In the genomic region with DNA sequence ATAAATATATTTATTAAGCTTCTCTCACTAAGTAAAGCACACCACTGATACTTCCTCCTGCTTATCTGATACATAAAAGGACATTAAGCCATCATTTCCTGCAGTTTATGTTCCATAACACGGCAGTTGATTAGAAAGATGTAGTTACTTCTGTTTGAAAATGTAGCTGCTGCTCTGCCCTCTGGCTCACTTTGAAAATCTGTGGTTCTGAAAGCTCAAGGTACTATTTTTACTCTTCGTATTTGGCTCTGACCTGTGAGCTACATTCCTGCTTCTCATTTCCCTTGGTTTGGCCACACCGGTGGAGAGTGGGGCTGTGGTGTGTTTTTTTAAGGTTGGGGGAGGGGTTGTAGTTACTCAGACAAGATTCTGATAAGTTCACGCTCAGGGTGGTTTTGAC, we compare ENCODE assay signal across 11 cellular contexts. TPM values are rescaled to one million over a fixed set of nuclear protein-coding genes. Genes with fewer than 3 reads are reported as not detected.
DNase-seq lines count a peak whose midpoint lies in the region; ATAC-seq, FAIRE-seq and TF ChIP-seq lines count a peak whose summit lies in the region.
"Had no signal": no experiment of that assay in that cellular context is flagged by ENCODE, and none has a peak within 500 bp of the region (broad histone marks: within the 10 kb centered on the region; RNA-seq: fewer than 3 reads in every experiment).

No MANE protein-coding gene starts in this region.

- H3K14ac ChIP-seq in H1 (ENCODE audit: insufficient read length), result no peak overlapping the region

- H2BK12ac ChIP-seq in H1 (ENCODE audit: low read depth, low read length), result no peak overlapping the region

- peaks cover 4 to 6% (median 5%) of the 10 kb centered on the region in 3 donors for H3K4me1 Mint-ChIP-seq in CD8-positive, alpha-beta memory T cell
- H3K4me1 Mint-ChIP-seq in activated CD4-positive, alpha-beta memory T cell treated with anti-CD3 and anti-CD28 coated beads for 36 hours (ENCODE audit: low read depth), result peaks cover 3% of the 10 kb centered on the region

- TF ChIP-seq CTCF in H1 (IDR thresholded peaks at IDR 0.05; ENCODE audit: control extremely low read depth in 1 of 3, insufficient read depth in 1 of 3, low read depth in 1 of 3, low read length in 3 of 3), result no peak
- no peak for TF ChIP-seq CTCF in omental fat pad (IDR thresholded peaks at IDR 0.05)

- H2BK5ac ChIP-seq in H1 (ENCODE audit: low read depth, low read length), result no peak overlapping the region

- no peaks in the 10 kb centered on the region for H3K27me3 Mint-ChIP-seq in CD8-positive, alpha-beta memory T cell
- no peaks in the 10 kb centered on the region for H3K27me3 Mint-ChIP-seq in activated CD4-positive, alpha-beta memory T cell treated with anti-CD3 and anti-CD28 coated beads for 36 hours

- no peak overlapping the region for H4K8ac ChIP-seq in H1 (ENCODE audit: extremely low read depth, insufficient read depth, low read length)

- CTCF ChIA-PET in CD8-positive, alpha-beta memory T cell (lab: Charles Lee), result interaction anchor here (1.4 kb wide), 1 partner anchor 26 kb away, joined by 3 read pairs; no protein-coding TSS in a partner anchor
- CTCF ChIA-PET in H1 (lab: Charles Lee; ENCODE audit: partially characterized antibody), result interaction anchor here (0.7 to 2.3 kb wide), 6 partner anchors 9 to 58 kb away, joined by 3 to 12 read pairs (median 4); no protein-coding TSS in a partner anchor
- CTCF ChIA-PET in activated CD4-positive, alpha-beta memory T cell treated with anti-CD3 and anti-CD28 coated beads for 36 hours (lab: Charles Lee), result interaction anchor here (0.9 to 1.3 kb wide), 2 partner anchors 71 to 119 kb away, joined by 3 read pairs; no protein-coding TSS in a partner anchor

- H3K27ac ChIP-seq in CD8-positive, alpha-beta memory T cell (ENCODE audit: low read depth, low read length), result no peak overlapping the region
- H3K27ac ChIP-seq in H1 (ENCODE audit: low read depth, low read length), result no peak overlapping the region
- H3K27ac ChIP-seq: lower lobe of right lung had no signal

- intact Hi-C loops in activated CD4-positive, alpha-beta memory T cell treated with anti-CD3 and anti-CD28 coated beads for 36 hours (cut with micrococcal nuclease), result no loop called here

- no peak overlapping the region for H3K4me2 ChIP-seq in H1 (ENCODE audit: insufficient read depth in 1 of 2, low read depth in 2 of 2, low read length in 2 of 2)

- no peak overlapping the region for H3K23ac ChIP-seq in H1 (ENCODE audit: insufficient read length)

- H3K27ac Mint-ChIP-seq in CD8-positive, alpha-beta memory T cell, result peak overlapping the region in 6 of 8 donors; percentile 5 to 92 (median 63)
- no peak overlapping the region for H3K27ac Mint-ChIP-seq in activated CD4-positive, alpha-beta memory T cell treated with anti-CD3 and anti-CD28 coated beads for 36 hours

- H2BK120ac ChIP-seq in H1 (replicated peaks; ENCODE audit: low read depth, low read length), result no peak overlapping the region

- no peak overlapping the region for H2BK15ac ChIP-seq in H1 (ENCODE audit: low read length)

- no peaks in the 10 kb centered on the region for H3K79me2 ChIP-seq in H1 (ENCODE audit: control insufficient read depth in 1 of 2, insufficient read depth in 2 of 2, low read length in 2 of 2)

- no peaks in the 10 kb centered on the region for H3K9me3 Mint-ChIP-seq in CD8-positive, alpha-beta memory T cell
- no peaks in the 10 kb centered on the region for H3K9me3 Mint-ChIP-seq in activated CD4-positive, alpha-beta memory T cell treated with anti-CD3 and anti-CD28 coated beads for 36 hours

- ATAC-seq in GM19452 (IDR thresholded peaks at IDR 0.05; ENCODE audit: unreplicated experiment) (peak; percentile 85), HG03196 (IDR thresholded peaks at IDR 0.05; ENCODE audit: unreplicated experiment) (peak; percentile 86), omental fat pad (ENCODE audit: low FRiP score) (no peak)
- ATAC-seq: lower lobe of right lung had no signal

- POLR2A ChIA-PET in CD8-positive, alpha-beta memory T cell (lab: Charles Lee), result no interaction called here
- POLR2A ChIA-PET in H1 (lab: Charles Lee; ENCODE audit: partially characterized antibody), result no interaction called here
- POLR2A ChIA-PET in activated CD4-positive, alpha-beta memory T cell treated with anti-CD3 and anti-CD28 coated beads for 36 hours (lab: Charles Lee), result no interaction called here

- no peaks in the 10 kb centered on the region for H4K20me1 ChIP-seq in H1 (replicated peaks in 1 of 2; ENCODE audit: control insufficient read depth in 1 of 2, insufficient read depth in 2 of 2, low read length in 2 of 2)

- no peak for TF ChIP-seq EP300 in H1 (IDR thresholded peaks at IDR 0.05; ENCODE audit: borderline replicate concordance in 1 of 2, low read depth in 2 of 2, low read length in 2 of 2)

- no peaks in the 10 kb centered on the region for H3K27me3 ChIP-seq in CD8-positive, alpha-beta memory T cell (ENCODE audit: insufficient read depth, low read length, poor library complexity, severe bottlenecking)
- H3K27me3 ChIP-seq in H1 (replicated peaks in 1 of 4; ENCODE audit: control insufficient read depth in 3 of 4, extremely low read depth in 1 of 4, insufficient read depth in 3 of 4, low read length in 3 of 4), result no peaks in the 10 kb centered on the region

- 0 out of 2 replicates have a peak overlapping the region, but pooled peaks have one; percentile 31 for H2AFZ ChIP-seq in H1 (ENCODE audit: low read length)

- no peak overlapping the region for H3K18ac ChIP-seq in H1 (ENCODE audit: extremely low read depth, low read length)

- WGBS in H1 (ENCODE audit: extremely low coverage in 1 of 2, insufficient coverage in 1 of 2, insufficient read length in 1 of 2, insufficient replicate concordance in 2 of 2, low coverage in 1 of 2, low lambda C conversion rate in 2 of 2, missing lambda C conversion rate in 1 of 2), 2 experiments, result 82% methylated on average over 4 of the region's 4 CpGs; no CpG with 5 or more reads in 1 of the 2 experiments

- no peaks in the 10 kb centered on the region for H3K79me1 ChIP-seq in H1 (ENCODE audit: low read depth, low read length)

- H3K4me1 ChIP-seq in CD8-positive, alpha-beta memory T cell (ENCODE audit: insufficient read depth, low read length), result no peaks in the 10 kb centered on the region
- H3K4me1 ChIP-seq in H1 (replicated peaks in 1 of 4; ENCODE audit: control insufficient read depth in 3 of 4, insufficient read depth in 4 of 4, low read length in 3 of 4), result no peaks in the 10 kb centered on the region
- H3K4me1 ChIP-seq: lower lobe of right lung had no signal

- no peak overlapping the region for H4K91ac ChIP-seq in H1 (replicated peaks; ENCODE audit: insufficient read length, low read length)

- peak overlapping the region; percentile 21 to 86 (median 58) for H3K4me3 Mint-ChIP-seq in CD8-positive, alpha-beta memory T cell
- no peak overlapping the region for H3K4me3 Mint-ChIP-seq in activated CD4-positive, alpha-beta memory T cell treated with anti-CD3 and anti-CD28 coated beads for 36 hours

- no peak overlapping the region for H2AK5ac ChIP-seq in H1 (ENCODE audit: low read depth, low read length)

- no peak overlapping the region for H3K4me3 ChIP-seq in CD8-positive, alpha-beta memory T cell (ENCODE audit: low read length)
- no peak overlapping the region for H3K4me3 ChIP-seq in H1 (ENCODE audit: extremely low read depth in 1 of 4, insufficient read depth in 2 of 4, low read depth in 3 of 4, low read length in 4 of 4)
- H3K4me3 ChIP-seq: lower lobe of right lung had no signal

- no peak overlapping the region for H3K4ac ChIP-seq in H1 (replicated peaks; ENCODE audit: insufficient read length, low read depth, low read length)

- no peak overlapping the region for H3K9ac ChIP-seq in H1 (replicated peaks in 1 of 4; ENCODE audit: extremely low read depth in 1 of 4, low read depth in 3 of 4, low read length in 3 of 4)

- no peak for TF ChIP-seq RAD21 in H1 (IDR thresholded peaks at IDR 0.05 in 1 of 2, conservative IDR thresholded peaks at IDR 0.05 in 1 of 2; ENCODE audit: low read depth in 2 of 2, low read length in 2 of 2)

- H3K36me3 Mint-ChIP-seq in CD8-positive, alpha-beta memory T cell, result no peaks in the 10 kb centered on the region
- no peaks in the 10 kb centered on the region for H3K36me3 Mint-ChIP-seq in activated CD4-positive, alpha-beta memory T cell treated with anti-CD3 and anti-CD28 coated beads for 36 hours

- no peak for TF ChIP-seq POLR2A in H1 (IDR thresholded peaks at IDR 0.05; ENCODE audit: control extremely low read depth in 1 of 2, low read depth in 2 of 2, low read length in 2 of 2)

- H3K9me3 ChIP-seq in CD8-positive, alpha-beta memory T cell (ENCODE audit: low read length), result no peaks in the 10 kb centered on the region
- H3K9me3 ChIP-seq in H1 (ENCODE audit: insufficient read depth in 2 of 2, low read depth in 1 of 2, low read length in 1 of 2), result no peaks in the 10 kb centered on the region
- H3K9me3 ChIP-seq: lower lobe of right lung had no signal

- H4K5ac ChIP-seq in H1 (ENCODE audit: insufficient read length, low read depth, low read length), result no peak overlapping the region

- FAIRE-seq in H1 (lab: Jason Lieb, UNC), result no peak

- no peak overlapping the region for H2BK20ac ChIP-seq in H1 (ENCODE audit: low read length)

- DNase-seq in CD8-positive, alpha-beta memory T cell, result no peak
- DNase-seq in H1 (ENCODE audit: low read depth in 1 of 2, low spot score in 2 of 2) (no peak), Kasumi-1 (lab: John Stamatoyannopoulos, UW) (no peak), omental fat pad (ENCODE audit: low spot score) (no peak), Ammon's horn (ENCODE audit: low spot score) (no peak)
- no peak for DNase-seq in activated CD4-positive, alpha-beta memory T cell treated with anti-CD3 and anti-CD28 coated beads for 36 hours
- DNase-seq: lower lobe of right lung; NCI-H2227 treated with DMSO at 0.1 percent for 48 hours; stimulated activated CD8-positive, alpha-beta memory T cell treated with anti-CD3 and anti-CD28 coated beads, Interleukin-4, amount 100 ng/mL, for 48 hours had no signal

- H3K56ac ChIP-seq in H1 (replicated peaks; ENCODE audit: insufficient read length, low read depth, low read length), result no peak overlapping the region

- no peaks in the 10 kb centered on the region for H3K23me2 ChIP-seq in H1 (ENCODE audit: low read depth, low read length)

- no peaks in the 10 kb centered on the region for H3K36me3 ChIP-seq in CD8-positive, alpha-beta memory T cell (ENCODE audit: insufficient read depth, low read length)
- no peaks in the 10 kb centered on the region for H3K36me3 ChIP-seq in H1 (ENCODE audit: control insufficient read depth in 2 of 4, insufficient read depth in 4 of 4, low read length in 3 of 4)
- H3K36me3 ChIP-seq: lower lobe of right lung had no signal

RNA-seq across cellular contexts. Expression of gene TTN, which starts 12.8 kb away (rescaled TPM):
- total RNA-seq in CD8-positive, alpha-beta memory T cell, result under 1 TPM; 0.80 to 0.83 TPM
- 2.0 TPM for polyA plus RNA-seq in CD8-positive, alpha-beta memory T cell
- 6.9 and 9.7 TPM in 2 replicates for total RNA-seq in H1 (2021; fragmentation: NEBNext Ultra II Directional; extraction: Animal tissue kit (Norgen Biotek cat#: 25700))
- polyA plus RNA-seq in H1 (2011; rRNA removed), result 0.16 and 0.30 TPM in 2 replicates
- polyA plus RNA-seq in H1 (2011; cell fraction: cytosol; rRNA removed), result 0.45 TPM
- 3.3 TPM for polyA plus RNA-seq in H1 (2011; cell fraction: nucleus; rRNA removed)
- 0.39 to 0.74 TPM (median 0.60 TPM) in 4 replicates for polyA plus RNA-seq in H1 (2012, experiment 1 of 2)
- polyA plus RNA-seq in H1 (2012, experiment 2 of 2), result 0.01 TPM
- 1.3 TPM for polyA plus RNA-seq in H1 (2013, experiment 1 of 2)
- 1.3 TPM for polyA plus RNA-seq in H1 (2013, experiment 2 of 2)
- polyA minus RNA-seq in H1 (2011; rRNA and poly(A)+ RNA removed), result 19.2 and 20.2 TPM in 2 replicates
- 3.2 TPM for polyA minus RNA-seq in H1 (2011; cell fraction: cytosol; rRNA and poly(A)+ RNA removed)
- polyA minus RNA-seq in H1 (2011; cell fraction: nucleus; rRNA and poly(A)+ RNA removed), result 34.8 TPM
- total RNA-seq in omental fat pad, result 10 to 100 TPM; 13.2 to 37.7 (median 22.7) TPM
- 1 to 10 TPM in 1 of 2 experiments, under 1 TPM in 1; 0.73 to 1.2 TPM for total RNA-seq in activated CD4-positive, alpha-beta memory T cell treated with anti-CD3 and anti-CD28 coated beads for 36 hours
